In genomic region chr15:22529200-22529599, GRCh38 we compare ENCODE assay signal across 6 cellular contexts.
DNase-seq lines count a peak whose midpoint lies in the region; ATAC-seq, FAIRE-seq and TF ChIP-seq lines count a peak whose summit lies in the region.
"Not testable (repeated sequence)": the region's sequence is repeated elsewhere in the genome, so short reads cannot be mapped to it uniquely, and the experiment has no call there.

No MANE protein-coding gene starts in this region.

- not testable (repeated sequence) for H3K9ac ChIP-seq in HCT116 (ENCODE audit: low read length); PC-3 (ENCODE audit: low read length); mammary epithelial cell (ENCODE audit: insufficient read depth, low read length); HepG2 (ENCODE audit: insufficient read depth, low read depth, low read length)

- POLR2A ChIA-PET in HCT116 (lab: Charles Lee); PC-3 (lab: Charles Lee; ENCODE audit: unreplicated experiment); HepG2 (lab: Yijun Ruan, JAX): not testable (repeated sequence)

- not testable (repeated sequence) for H3F3A ChIP-seq in PC-3 (ENCODE audit: low read length, unreplicated experiment)

- not testable (repeated sequence) for H3K9me3 ChIP-seq in HCT116 (ENCODE audit: control insufficient read depth in 1 of 2, insufficient read depth in 1 of 2, low read depth in 1 of 2, low read length in 2 of 2); PC-3 (ENCODE audit: low read length); mammary epithelial cell (replicated peaks; ENCODE audit: insufficient read depth, low read length); HepG2 (ENCODE audit: low read length)

- not testable (repeated sequence) for DNase-seq in HCT116 (ENCODE audit: low read depth, low spot score); PC-3; mammary epithelial cell; Right ventricle myocardium superior; left ventricle myocardium superior; HepG2 (ENCODE audit: low spot score)

- ATAC-seq in HCT116, PC-3, HepG2: not testable (repeated sequence)
- peak; percentile 58 for ATAC-seq in Right ventricle myocardium superior (ENCODE audit: poor library complexity)
- peak; percentile 30 for ATAC-seq in left ventricle myocardium superior

- CTCF ChIA-PET in HCT116 (lab: Charles Lee); PC-3 (lab: Charles Lee); mammary epithelial cell (lab: Charles Lee; ENCODE audit: low non-redundant PET); HepG2 (lab: Yijun Ruan, JAX; ENCODE audit: low intra/inter-chr PET ratio, low total read pairs): not testable (repeated sequence)

- RAD21 ChIA-PET in HCT116 (lab: Charles Lee; ENCODE audit: low non-redundant PET in 1 of 2, low total read pairs in 2 of 2, uncharacterized antibody in 2 of 2, unreplicated experiment in 2 of 2) = not testable (repeated sequence)

- H3K4me3 ChIP-seq in HCT116 (replicated peaks in 1 of 2; ENCODE audit: low read depth in 1 of 2, low read length in 2 of 2); PC-3 (ENCODE audit: low read length); mammary epithelial cell (replicated peaks in 1 of 3; ENCODE audit: insufficient read depth in 1 of 3, low read depth in 2 of 3, low read length in 3 of 3); HepG2 (replicated peaks in 1 of 3; ENCODE audit: insufficient read depth in 1 of 3, low read depth in 2 of 3, low read length in 3 of 3): not testable (repeated sequence)

- not testable (repeated sequence) for H3K27me3 ChIP-seq in HCT116 (ENCODE audit: insufficient read depth, low read length); PC-3 (ENCODE audit: low read length); mammary epithelial cell (ENCODE audit: insufficient read depth, low read length); HepG2 (ENCODE audit: control insufficient read depth in 1 of 2, insufficient read depth in 2 of 2, low read length in 2 of 2)

- not testable (repeated sequence) for H3K79me2 ChIP-seq in HCT116 (ENCODE audit: insufficient read depth, low read length); PC-3 (ENCODE audit: low read length); mammary epithelial cell (ENCODE audit: insufficient read depth, low read length); HepG2 (ENCODE audit: insufficient read depth, low read length)

- TSS peak; percentile 33 for BruUV-seq in HCT116 (replicated peaks; lab: Mats Ljungman, UMichigan)
- BruUV-seq in PC-3 (replicated peaks; lab: Mats Ljungman, UMichigan) = TSS peak; percentile 12
- BruUV-seq in mammary epithelial cell (replicated peaks; lab: Mats Ljungman, UMichigan) = TSS peak; percentile 8
- BruUV-seq in HepG2 (replicated peaks; lab: Mats Ljungman, UMichigan) = TSS peak; percentile 43

- not testable (repeated sequence) for H3K36me3 ChIP-seq in HCT116 (ENCODE audit: control insufficient read depth in 1 of 2, insufficient read depth in 2 of 2, low read length in 2 of 2); PC-3 (ENCODE audit: low read depth, low read length); mammary epithelial cell (ENCODE audit: insufficient read depth, low read length); HepG2 (replicated peaks in 1 of 2; ENCODE audit: control insufficient read depth in 1 of 2, insufficient read depth in 2 of 2, low read length in 2 of 2)

- TF ChIP-seq EP300 in HepG2 (IDR thresholded peaks at IDR 0.05; ENCODE audit: low read depth in 2 of 2, low read length in 2 of 2); HepG2 (CRISPR knock-in tag; IDR thresholded peaks at IDR 0.05; ENCODE audit: borderline replicate concordance): not testable (repeated sequence)

- intact Hi-C loops in HCT116 (cut with micrococcal nuclease); PC-3 (cut with micrococcal nuclease); mammary epithelial cell (cut with micrococcal nuclease); Right ventricle myocardium superior (cut with DNase I); left ventricle myocardium superior (cut with micrococcal nuclease); HepG2 (cut with micrococcal nuclease; ENCODE audit: unreplicated experiment): not testable (repeated sequence)

- TF ChIP-seq CTCF in HCT116 (IDR thresholded peaks at IDR 0.05 in 2 of 3, conservative IDR thresholded peaks at IDR 0.05 in 1 of 3; ENCODE audit: borderline replicate concordance in 1 of 3, insufficient read depth in 1 of 3, low read depth in 2 of 3, low read length in 2 of 3); PC-3 (conservative IDR thresholded peaks at IDR 0.05; ENCODE audit: low read depth, low read length); mammary epithelial cell (conservative IDR thresholded peaks at IDR 0.05 in 1 of 2, IDR thresholded peaks at IDR 0.05 in 1 of 2; ENCODE audit: extremely low read depth in 1 of 2, insufficient read depth in 1 of 2, low read depth in 1 of 2, low read length in 2 of 2); HepG2 (CRISPR knock-in tag; IDR thresholded peaks at IDR 0.05): not testable (repeated sequence)

- H3K4me2 ChIP-seq in HCT116 (ENCODE audit: low read length); PC-3 (ENCODE audit: low read length); mammary epithelial cell (ENCODE audit: insufficient read depth, low read depth, low read length); HepG2 (ENCODE audit: low read depth, low read length): not testable (repeated sequence)

- H3K4me1 ChIP-seq in HCT116 (ENCODE audit: control insufficient read depth in 1 of 2, insufficient read depth in 2 of 2, low read length in 2 of 2); PC-3 (ENCODE audit: insufficient read depth, low read length); mammary epithelial cell (ENCODE audit: insufficient read depth, low read length); HepG2 (ENCODE audit: insufficient read depth, low read length): not testable (repeated sequence)

- not testable (repeated sequence) for H3K27ac ChIP-seq in HCT116 (ENCODE audit: low read depth, low read length); PC-3 (ENCODE audit: low read length); mammary epithelial cell (ENCODE audit: insufficient read depth, low read depth, low read length); HepG2 (ENCODE audit: extremely low read length, insufficient read depth, low read length)

- dilution Hi-C loops in mammary epithelial cell (cut with HindIII; ENCODE audit: low sequenced_read_pairs) = not testable (repeated sequence)

- not testable (repeated sequence) for TF ChIP-seq POLR2A in HCT116 (IDR thresholded peaks at IDR 0.05; ENCODE audit: borderline replicate concordance, extremely low read depth, insufficient read depth, insufficient read length); HepG2 (IDR thresholded peaks at IDR 0.05; ENCODE audit: insufficient read depth in 1 of 2, low read depth in 2 of 2, low read length in 2 of 2)

- in situ Hi-C loops in mammary epithelial cell (cut with MboI; ENCODE audit: low sequenced_read_pairs in 2 of 2); HepG2 (cut with HindIII; ENCODE audit: extremely low pct_ligation_motif_present, low pct_unique_long_range_greater_than_20kb): not testable (repeated sequence)

- H4K20me1 ChIP-seq in HCT116 (ENCODE audit: insufficient read depth); PC-3 (ENCODE audit: low read length); mammary epithelial cell (ENCODE audit: insufficient read depth, low read length); HepG2 (ENCODE audit: insufficient read depth, low read length): not testable (repeated sequence)

- FAIRE-seq in HepG2 (lab: Jason Lieb, UNC) = not testable (repeated sequence)

- no CpG with 5 or more reads among the region's 6 CpGs for WGBS in mammary epithelial cell (ENCODE audit: low coverage, missing lambda C conversion rate)
- WGBS in HepG2 (ENCODE audit: low lambda C conversion rate) = no CpG with 5 or more reads among the region's 6 CpGs

- TF ChIP-seq RAD21 in HCT116 (IDR thresholded peaks at IDR 0.05; ENCODE audit: low read depth); HepG2 (CRISPR knock-in tag; IDR thresholded peaks at IDR 0.05): not testable (repeated sequence)

- not testable (repeated sequence) for H2AFZ ChIP-seq in HCT116 (ENCODE audit: low read depth, low read length, poor library complexity, severe bottlenecking); PC-3 (ENCODE audit: low read length); mammary epithelial cell (ENCODE audit: low read depth, low read length); HepG2 (ENCODE audit: low read length)

- H3K9me2 ChIP-seq in HCT116 (ENCODE audit: insufficient read depth); PC-3 (replicated peaks; ENCODE audit: low read length): not testable (repeated sequence)
